Comparison of ENCODE assay signal across 15 cellular contexts in the genomic region with DNA sequence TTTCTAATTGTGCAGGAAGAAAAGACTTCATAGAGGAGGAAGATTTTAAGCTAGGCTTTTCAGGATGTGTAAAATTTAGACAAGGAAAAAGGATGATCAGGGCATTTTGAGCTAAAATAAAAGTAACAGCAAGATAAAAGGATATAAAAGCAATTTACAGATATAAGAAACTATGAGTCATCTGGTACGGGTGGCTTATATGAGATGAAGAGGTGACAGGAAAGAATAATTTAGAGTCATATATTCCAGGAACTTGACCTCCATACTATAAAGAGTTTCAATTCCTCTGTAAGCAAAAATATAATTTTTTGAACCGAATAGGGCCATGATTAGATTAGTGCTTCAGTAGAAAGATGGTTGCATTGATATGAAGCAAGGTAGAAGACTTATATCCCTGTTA.
DNase-seq lines count a peak whose midpoint lies in the region; ATAC-seq and TF ChIP-seq lines count a peak whose summit lies in the region.
"Had no signal": no experiment of that assay in that cellular context is flagged by ENCODE, and none has a peak within 500 bp of the region (broad histone marks: within the 10 kb centered on the region; RNA-seq: fewer than 3 reads in every experiment).

No MANE protein-coding gene starts in this region.

- CTCF ChIA-PET in OCI-LY7 (lab: Charles Lee; ENCODE audit: unreplicated experiment), result no interaction called here

- H3K4me1 ChIP-seq in OCI-LY7 (ENCODE audit: insufficient read depth, low read length, poor library complexity, severe bottlenecking), result no peaks in the 10 kb centered on the region

- no peaks in the 10 kb centered on the region for H3K27me3 Mint-ChIP-seq in activated T-cell treated with anti-CD3 and anti-CD28 coated beads, Interleukin-2, amount 50 U/mL, for 72 hours (ENCODE audit: low read depth)
- H3K27me3 Mint-ChIP-seq: B cell; CD4-positive, alpha-beta T cell had no signal

- H3K4me3 ChIP-seq in OCI-LY7 (ENCODE audit: low read depth, low read length, poor library complexity, severe bottlenecking), result no peak overlapping the region

- no peak overlapping the region for H3K27ac ChIP-seq in OCI-LY7 (ENCODE audit: low read depth, low read length, poor library complexity, severe bottlenecking)

- H3K4me2 ChIP-seq in OCI-LY7 (ENCODE audit: low read length), result no peak overlapping the region

- no peaks in the 10 kb centered on the region for H3K9me3 Mint-ChIP-seq in activated T-cell treated with anti-CD3 and anti-CD28 coated beads, Interleukin-2, amount 50 U/mL, for 72 hours
- H3K9me3 Mint-ChIP-seq: CD4-positive, alpha-beta T cell had no signal

- no peaks in the 10 kb centered on the region for H3K36me3 Mint-ChIP-seq in activated T-cell treated with anti-CD3 and anti-CD28 coated beads, Interleukin-2, amount 50 U/mL, for 72 hours (ENCODE audit: insufficient read depth in 2 of 2)

- no peak overlapping the region for H2AFZ ChIP-seq in OCI-LY7 (ENCODE audit: low read length)

- no peaks in the 10 kb centered on the region for H3K9me3 ChIP-seq in OCI-LY7 (ENCODE audit: low read length)

- BruUV-seq in OCI-LY7 (replicated peaks; lab: Mats Ljungman, UMichigan), result no TSS peak

- no peak for TF ChIP-seq CTCF in OCI-LY7 (conservative IDR thresholded peaks at IDR 0.05; ENCODE audit: low read length)

- H4K20me1 ChIP-seq in OCI-LY7 (ENCODE audit: insufficient read depth, low read length), result no peaks in the 10 kb centered on the region

- no peaks in the 10 kb centered on the region for H3K79me2 ChIP-seq in OCI-LY7 (ENCODE audit: insufficient read depth, low read depth, low read length)

- H3K4me1 Mint-ChIP-seq in activated T-cell treated with anti-CD3 and anti-CD28 coated beads, Interleukin-2, amount 50 U/mL, for 72 hours (ENCODE audit: low read depth), result peaks cover 8% of the 10 kb centered on the region
- H3K4me1 Mint-ChIP-seq: B cell had no signal

- POLR2A ChIA-PET in OCI-LY7 (lab: Charles Lee), result no interaction called here

- H3K4me3 Mint-ChIP-seq in activated T-cell treated with anti-CD3 and anti-CD28 coated beads, Interleukin-2, amount 50 U/mL, for 72 hours, result no peak overlapping the region
- H3K4me3 Mint-ChIP-seq: B cell; CD4-positive, alpha-beta T cell had no signal

- H3K36me3 ChIP-seq in OCI-LY7 (ENCODE audit: insufficient read depth, low read length), result no peaks in the 10 kb centered on the region

- peaks cover 5% of the 10 kb centered on the region for H3K9me2 ChIP-seq in OCI-LY7 (ENCODE audit: insufficient read depth, low read length)

- H3K27ac Mint-ChIP-seq in activated T-cell treated with anti-CD3 and anti-CD28 coated beads, Interleukin-2, amount 50 U/mL, for 72 hours, result peak overlapping the region; percentile 5
- H3K27ac Mint-ChIP-seq: B cell; CD4-positive, alpha-beta T cell had no signal

- intact Hi-C loops in OCI-LY7 (cut with micrococcal nuclease; ENCODE audit: unreplicated experiment), result no loop called here

- no peak for ATAC-seq in activated T-cell treated with anti-CD3 and anti-CD28 coated beads, Interleukin-2, amount 50 U/mL, for 72 hours (replicated peaks in 1 of 2)
- ATAC-seq in stimulated activated naive CD8-positive, alpha-beta T cell treated with anti-CD3 and anti-CD28 coated beads, Interleukin-15, Interleukin-2, amounts not matched to agents 100 U/mL and 50 U/mL, for 24 hours, result peak; percentile 55
- ATAC-seq: HCT116 had no signal

- no peak for DNase-seq in activated T-cell treated with anti-CD3 and anti-CD28 coated beads, Interleukin-2, amount 50 U/mL, for 72 hours
- DNase-seq in activated T-cell treated with anti-CD3 and anti-CD28 coated beads, Interleukin-2, amount 50 U/mL, for 1 hour, result no peak
- DNase-seq in MV-4-11 (lab: John Stamatoyannopoulos, UW) (peak; percentile 9), lung microvascular endothelial cell (ENCODE audit: low read depth in 2 of 2) (peak; percentile 9 to 45), GOT3 (lab: John Stamatoyannopoulos, UW) (no peak), OCI-LY7 (ENCODE audit: low spot score) (no peak), NCI-H1092 (lab: John Stamatoyannopoulos, UW) (no peak)
- DNase-seq in stimulated activated naive CD8-positive, alpha-beta T cell treated with anti-CD3 and anti-CD28 coated beads, Interleukin-15, Interleukin-2, amounts not matched to agents 100 U/mL and 50 U/mL, for 24 hours, result no peak
- DNase-seq: ACHN; C1 segment of cervical spinal cord; Calu3; CD4-positive, alpha-beta T cell; DMS 273 treated with DMSO at 0.1 percent for 48 hours had no signal

Comparison
In these comparisons a context has a peak if more than half of its experiments do, and no peak if none do; other contexts are left out.
1. DNase-seq: peak in MV-4-11 (single experiment) and lung microvascular endothelial cell (2 of 2); none in activated T-cell treated with anti-CD3 and anti-CD28 coated beads, Interleukin-2, amount 50 U/mL, for 72 hours (0 of 2), activated T-cell treated with anti-CD3 and anti-CD28 coated beads, Interleukin-2, amount 50 U/mL, for 1 hour (single experiment), stimulated activated naive CD8-positive, alpha-beta T cell treated with anti-CD3 and anti-CD28 coated beads, Interleukin-15, Interleukin-2, amounts not matched to agents 100 U/mL and 50 U/mL, for 24 hours (single experiment), GOT3 (single experiment), OCI-LY7 (single experiment) and NCI-H1092 (single experiment).